Comparison of ENCODE assay signal across 11 cellular contexts in genomic region chr22:31650391-31650790, GRCh38. TPM values are rescaled to one million over a fixed set of nuclear protein-coding genes. Genes with fewer than 3 reads are reported as not detected.
DNase-seq lines count a peak whose midpoint lies in the region; ATAC-seq and TF ChIP-seq lines count a peak whose summit lies in the region.
"Had no signal": no experiment of that assay in that cellular context is flagged by ENCODE, and none has a peak within 500 bp of the region (broad histone marks: within the 10 kb centered on the region; RNA-seq: fewer than 3 reads in every experiment).

No MANE protein-coding gene starts in this region.

- H3K4me3 ChIP-seq in OCI-LY1 (ENCODE audit: low read depth, low read length, poor library complexity, severe bottlenecking) (no peak overlapping the region), epithelial cell of proximal tubule (ENCODE audit: low read depth, low read length) (no peak overlapping the region), neuronal stem cell (ENCODE audit: low read length in 2 of 2) (no peak overlapping the region), testis (no peak overlapping the region)
- H3K4me3 ChIP-seq: cardiac muscle cell, sigmoid colon had no signal

- intact Hi-C loops in testis (cut with DNase I; ENCODE audit: low total_unique reads) = no loop called here

- TF ChIP-seq CTCF in OCI-LY1 (IDR thresholded peaks at IDR 0.05; ENCODE audit: low read length) (no peak), epithelial cell of proximal tubule (conservative IDR thresholded peaks at IDR 0.05; ENCODE audit: low read depth, low read length) (no peak), osteocyte (IDR thresholded peaks at IDR 0.05) (no peak), testis (IDR thresholded peaks at IDR 0.05) (no peak)

- no peak overlapping the region for H2BK120ac ChIP-seq in neuronal stem cell (ENCODE audit: low read depth, low read length)

- no peak for ATAC-seq in GM19035 (IDR thresholded peaks at IDR 0.05; ENCODE audit: unreplicated experiment)

- peak overlapping the region; percentile 44 for H3K27ac Mint-ChIP-seq in osteocyte (ENCODE audit: unreplicated experiment)

- H3K14ac ChIP-seq in neuronal stem cell (ENCODE audit: low read length) = no peak overlapping the region

- H2BK12ac ChIP-seq in neuronal stem cell (ENCODE audit: low read length) = no peak overlapping the region

- no peak overlapping the region for H2BK15ac ChIP-seq in neuronal stem cell (ENCODE audit: low read length)

- H3K23ac ChIP-seq in neuronal stem cell (ENCODE audit: low read depth, low read length, poor library complexity) = no peak overlapping the region

- no CpG with 5 or more reads among the region's 6 CpGs for WGBS in neuronal stem cell (ENCODE audit: extremely low coverage in 2 of 2, insufficient read length in 2 of 2, insufficient replicate concordance in 1 of 2), 2 donors
- 79 to 90% methylated on average over 6 of the region's 6 CpGs for WGBS in testis, 2 donors

- no peak overlapping the region for H2BK5ac ChIP-seq in neuronal stem cell (ENCODE audit: low read length)

- no peak overlapping the region for H4K8ac ChIP-seq in neuronal stem cell (ENCODE audit: low read depth, low read length)

- H3K79me1 ChIP-seq in neuronal stem cell (ENCODE audit: low read depth, low read length) = peaks cover 7% of the 10 kb centered on the region

- H3K9me2 ChIP-seq in OCI-LY1 (ENCODE audit: low read depth, low read length) = no peaks in the 10 kb centered on the region

- no peak for TF ChIP-seq POLR2A in testis (IDR thresholded peaks at IDR 0.05)

- no peak overlapping the region for H3K18ac ChIP-seq in neuronal stem cell (ENCODE audit: low read length)

- H3K27me3 Mint-ChIP-seq in osteocyte (ENCODE audit: unreplicated experiment) = no peaks in the 10 kb centered on the region

- peaks cover 42% of the 10 kb centered on the region for H3K79me2 ChIP-seq in OCI-LY1 (ENCODE audit: insufficient read depth, low read length)

- H3K27ac ChIP-seq in OCI-LY1 (ENCODE audit: low read depth, low read length, poor library complexity, severe bottlenecking) (peak overlapping the region; percentile 41), neuronal stem cell (replicated peaks; ENCODE audit: low read length) (no peak overlapping the region), testis (no peak overlapping the region)
- H3K27ac ChIP-seq: cardiac muscle cell had no signal

- H3F3A ChIP-seq in OCI-LY1 (ENCODE audit: insufficient read depth, low read length) = no peaks in the 10 kb centered on the region

- H2AFZ ChIP-seq in OCI-LY1 (ENCODE audit: low read length) = no peak overlapping the region
- no peak overlapping the region for H2AFZ ChIP-seq in neuronal stem cell (ENCODE audit: low read length)

- H3K9me3 Mint-ChIP-seq in osteocyte (ENCODE audit: unreplicated experiment) = no peaks in the 10 kb centered on the region

- H3K4me2 ChIP-seq in OCI-LY1 (ENCODE audit: low read length) (no peak overlapping the region), neuronal stem cell (ENCODE audit: insufficient read depth, low read length, poor library complexity, severe bottlenecking) (no peak overlapping the region)

- peaks cover 40% of the 10 kb centered on the region for H3K4me1 ChIP-seq in OCI-LY1 (ENCODE audit: insufficient read depth, low read length, severe bottlenecking)
- no peaks in the 10 kb centered on the region for H3K4me1 ChIP-seq in neuronal stem cell (ENCODE audit: control insufficient read depth in 2 of 2, insufficient read depth in 1 of 2, low read depth in 1 of 2, low read length in 2 of 2)
- H3K4me1 ChIP-seq in testis = no peaks in the 10 kb centered on the region

- peaks cover 6% of the 10 kb centered on the region for H3K36me3 Mint-ChIP-seq in osteocyte (ENCODE audit: unreplicated experiment)

- H3K27me3 ChIP-seq in OCI-LY1 (ENCODE audit: insufficient read depth, low read length) = no peaks in the 10 kb centered on the region
- H3K27me3 ChIP-seq in neuronal stem cell (ENCODE audit: control insufficient read depth in 3 of 3, insufficient read depth in 3 of 3, low read depth in 1 of 3, low read length in 3 of 3) = no peaks in the 10 kb centered on the region
- no peaks in the 10 kb centered on the region for H3K27me3 ChIP-seq in testis
- H3K27me3 ChIP-seq: cardiac muscle cell, sigmoid colon had no signal

- DNase-seq in EL = peak; percentile 88
- peak; percentile 82 for DNase-seq in epithelial cell of proximal tubule (ENCODE audit: low read depth)
- DNase-seq in osteocyte (ENCODE audit: extremely low spot score, unreplicated experiment) = no peak
- DNase-seq in neuronal stem cell (ENCODE audit: low spot score) = no peak
- DNase-seq in testis = no peak
- no peak for DNase-seq in stimulated activated CD8-positive, alpha-beta memory T cell treated with anti-CD3 and anti-CD28 coated beads, Interleukin-4, amount 100 ng/mL, for 48 hours
- DNase-seq: NCI-H1436, sigmoid colon had no signal

- H3K9ac ChIP-seq in OCI-LY1 (ENCODE audit: low read length) (no peak overlapping the region), neuronal stem cell (ENCODE audit: low read depth, low read length, poor library complexity) (no peak overlapping the region)

- H3K4me3 Mint-ChIP-seq in osteocyte (ENCODE audit: unreplicated experiment) = no peak overlapping the region

- H2AK5ac ChIP-seq in neuronal stem cell (ENCODE audit: low read depth, low read length) = no peak overlapping the region

- H4K91ac ChIP-seq in neuronal stem cell (ENCODE audit: low read depth, low read length, poor library complexity) = no peak overlapping the region

- no peak overlapping the region for H3K4ac ChIP-seq in neuronal stem cell (ENCODE audit: low read length)

- no peaks in the 10 kb centered on the region for H4K20me1 ChIP-seq in OCI-LY1 (ENCODE audit: insufficient read depth, low read length)

- H3K9me3 ChIP-seq in OCI-LY1 (ENCODE audit: low read length) (no peaks in the 10 kb centered on the region), neuronal stem cell (replicated peaks in 1 of 2; ENCODE audit: control insufficient read depth in 2 of 2, insufficient read depth in 1 of 2, low read depth in 1 of 2, low read length in 2 of 2) (no peaks in the 10 kb centered on the region), testis (no peaks in the 10 kb centered on the region)
- H3K9me3 ChIP-seq: sigmoid colon had no signal

- H3K36me3 ChIP-seq in OCI-LY1 (ENCODE audit: insufficient read depth, low read length) (peaks cover 36% of the 10 kb centered on the region; the same call in 1 of the 2 replicates), neuronal stem cell (replicated peaks in 1 of 2; ENCODE audit: control insufficient read depth in 2 of 2, insufficient read depth in 2 of 2, low read length in 2 of 2) (peaks cover 10 to 43% of the 10 kb centered on the region in 2 donors), testis (ENCODE audit: low read depth, missing control alignments) (no peaks in the 10 kb centered on the region)

- peaks cover 21% of the 10 kb centered on the region for H3K4me1 Mint-ChIP-seq in osteocyte (ENCODE audit: unreplicated experiment)

RNA-seq across cellular contexts. Expression of gene PISD, which starts 11.6 kb away (rescaled TPM):
- total RNA-seq in epithelial cell of proximal tubule (61.1 and 78.9 TPM in 2 replicates), osteocyte (32.9 and 36.2 TPM in 2 replicates), testis (100 to 1,000 TPM; 120 to 126 TPM)
- polyA plus RNA-seq in neuronal stem cell (2013, experiment 1 of 2) = 18.6 TPM
- polyA plus RNA-seq in neuronal stem cell (2013, experiment 2 of 2) = 18.6 TPM
- polyA plus RNA-seq in testis (ENCODE audit: insufficient read depth, low read depth, low replicate concordance) = 93.5 TPM

Comparison
In these comparisons a context has a peak if more than half of its experiments do, and no peak if none do; other contexts are left out.
1. DNase-seq: peak in EL (single experiment) and epithelial cell of proximal tubule (single experiment); none in osteocyte (single experiment), neuronal stem cell (single experiment), testis (single experiment) and stimulated activated CD8-positive, alpha-beta memory T cell treated with anti-CD3 and anti-CD28 coated beads, Interleukin-4, amount 100 ng/mL, for 48 hours (single experiment).